ENCODE assay signal across 17 cellular contexts in the genomic region with DNA sequence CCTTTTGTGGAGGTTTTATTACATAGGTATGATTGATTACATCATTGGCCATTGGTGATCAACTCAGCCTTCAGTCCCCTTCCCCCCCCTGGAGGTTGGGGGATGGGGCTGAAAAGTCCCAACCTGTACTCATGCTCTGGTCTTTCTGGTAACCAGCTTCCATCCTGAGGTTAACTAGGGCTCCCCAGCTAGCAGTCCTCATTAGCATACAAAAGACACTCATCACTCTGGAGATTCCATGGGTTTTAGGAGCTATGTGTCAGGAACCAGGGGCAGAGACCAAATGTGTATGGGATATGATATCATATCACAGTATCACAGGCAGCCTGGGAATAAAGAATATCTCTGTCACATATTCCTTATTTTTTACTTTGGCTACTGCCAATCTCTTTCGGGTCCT. TPM values are rescaled to one million over a fixed set of nuclear protein-coding genes. Genes with fewer than 3 reads are reported as not detected.
DNase-seq lines count a peak whose midpoint lies in the region; ATAC-seq and TF ChIP-seq lines count a peak whose summit lies in the region.
"Had no signal": no experiment of that assay in that cellular context is flagged by ENCODE, and none has a peak within 500 bp of the region (broad histone marks: within the 10 kb centered on the region; RNA-seq: fewer than 3 reads in every experiment).

No MANE protein-coding gene starts in this region.

- H3K23ac ChIP-seq in mesendoderm (ENCODE audit: low read length): no peak overlapping the region

- H2BK5ac ChIP-seq in mesendoderm (ENCODE audit: low read length): no peak overlapping the region

- H3K4me1 ChIP-seq in mesendoderm (ENCODE audit: control insufficient read depth, low read depth, low read length): peaks cover 17% of the 10 kb centered on the region

- no peak overlapping the region for H2AK5ac ChIP-seq in mesendoderm (ENCODE audit: low read length)

- H3K36me3 ChIP-seq in mesendoderm (ENCODE audit: control insufficient read depth, insufficient read depth, low read length): no peaks in the 10 kb centered on the region
- H3K36me3 ChIP-seq: cardiac muscle cell, uterus had no signal

- H3K27me3 ChIP-seq in CD4-positive, alpha-beta T cell (ENCODE audit: control insufficient read depth, insufficient read depth, low read length): no peaks in the 10 kb centered on the region
- H3K27me3 ChIP-seq in mesendoderm (ENCODE audit: insufficient read depth, low read length, poor library complexity): no peaks in the 10 kb centered on the region
- H3K27me3 ChIP-seq: cardiac muscle cell, uterus had no signal

- H3K79me2 ChIP-seq in mesendoderm (ENCODE audit: control insufficient read depth, insufficient read depth, low read length): peaks cover 28% of the 10 kb centered on the region

- DNase-seq in CD4-positive, alpha-beta T cell: no peak
- DNase-seq in activated naive CD8-positive, alpha-beta T cell treated with anti-CD3 and anti-CD28 coated beads for 36 hours: peak; percentile 18
- DNase-seq in mesendoderm (peak; percentile 90), GM10266 (ENCODE audit: extremely low spot score) (no peak), NCI-H748 treated with DMSO at 0.1 percent for 48 hours (lab: John Stamatoyannopoulos, UW) (no peak)
- DNase-seq in T-helper 2 cell treated with Interferon-gamma antibody and Interleukin-4, amounts not matched to agents 5 μg/mL and 100 μg/mL, for 36 hours (ENCODE audit: low spot score): no peak
- DNase-seq: amniotic stem cell, Karpas-422, left ventricle myocardium superior, NCI-H1105, NCI-H526, uterus had no signal

- H3K4ac ChIP-seq in mesendoderm (ENCODE audit: low read depth, low read length): no peak overlapping the region

- no peak overlapping the region for H3K4me3 Mint-ChIP-seq in CD4-positive, alpha-beta T cell
- H3K4me3 Mint-ChIP-seq in activated naive CD8-positive, alpha-beta T cell treated with anti-CD3 and anti-CD28 coated beads for 36 hours: no peak overlapping the region
- H3K4me3 Mint-ChIP-seq in T-helper 2 cell treated with Interferon-gamma antibody and Interleukin-4, amounts not matched to agents 5 μg/mL and 100 μg/mL, for 36 hours: no peak overlapping the region

- WGBS in mesendoderm (ENCODE audit: extremely low coverage, insufficient coverage, low lambda C conversion rate): no CpG with 5 or more reads among the region's 1 CpG

- POLR2A ChIA-PET in CD4-positive, alpha-beta T cell (lab: Charles Lee): interaction anchor here (1.0 to 1.6 kb wide), 2 partner anchors 11 to 13 kb away, joined by 3 to 11 read pairs; partner anchors contain the start of gene CCSER2

- no peak overlapping the region for H2BK120ac ChIP-seq in mesendoderm (ENCODE audit: low read depth, low read length)

- no peak for TF ChIP-seq CTCF in CD4-positive, alpha-beta T cell (IDR thresholded peaks at IDR 0.05)
- no peak for TF ChIP-seq CTCF in GM10266 (IDR thresholded peaks at IDR 0.05; ENCODE audit: control insufficient read depth, insufficient read depth, low read depth, missing control alignments)

- no peak overlapping the region for H4K8ac ChIP-seq in mesendoderm (ENCODE audit: low read depth, low read length)

- H3K18ac ChIP-seq in mesendoderm (ENCODE audit: low read length): peak overlapping the region; percentile 64

- H3K4me2 ChIP-seq in mesendoderm (ENCODE audit: low read length): no peak overlapping the region

- H3K4me1 Mint-ChIP-seq in CD4-positive, alpha-beta T cell (ENCODE audit: low read depth): peaks cover 62% of the 10 kb centered on the region
- peaks cover 50% of the 10 kb centered on the region for H3K4me1 Mint-ChIP-seq in activated naive CD8-positive, alpha-beta T cell treated with anti-CD3 and anti-CD28 coated beads for 36 hours
- H3K4me1 Mint-ChIP-seq in T-helper 2 cell treated with Interferon-gamma antibody and Interleukin-4, amounts not matched to agents 5 μg/mL and 100 μg/mL, for 36 hours (ENCODE audit: low read depth): peaks cover 49% of the 10 kb centered on the region

- H3K27me3 Mint-ChIP-seq in CD4-positive, alpha-beta T cell: no peaks in the 10 kb centered on the region
- H3K27me3 Mint-ChIP-seq in activated naive CD8-positive, alpha-beta T cell treated with anti-CD3 and anti-CD28 coated beads for 36 hours: no peaks in the 10 kb centered on the region
- H3K27me3 Mint-ChIP-seq in T-helper 2 cell treated with Interferon-gamma antibody and Interleukin-4, amounts not matched to agents 5 μg/mL and 100 μg/mL, for 36 hours (ENCODE audit: low read depth): no peaks in the 10 kb centered on the region

- peaks cover 15% of the 10 kb centered on the region for H3K79me1 ChIP-seq in mesendoderm (ENCODE audit: low read length)

- CTCF ChIA-PET in CD4-positive, alpha-beta T cell (lab: Charles Lee): interaction anchor here (0.8 to 2.9 kb wide), 3 partner anchors 11 to 31 kb away, joined by 3 to 15 read pairs (median 5); partner anchors contain the start of gene CCSER2

- no peak for ATAC-seq in CD4-positive, alpha-beta T cell (ENCODE audit: poor library complexity)
- peak; percentile 19 for ATAC-seq in GM18511 (IDR thresholded peaks at IDR 0.05; ENCODE audit: unreplicated experiment)
- ATAC-seq: esophagus mucosa, left ventricle myocardium superior, Right ventricle myocardium inferior, sciatic nerve had no signal

- no peak overlapping the region for H4K5ac ChIP-seq in mesendoderm (ENCODE audit: low read length)

- H2BK15ac ChIP-seq in mesendoderm (replicated peaks; ENCODE audit: low read depth): no peak overlapping the region

- peaks cover 24% of the 10 kb centered on the region for H3K36me3 Mint-ChIP-seq in CD4-positive, alpha-beta T cell (ENCODE audit: low read depth)
- peaks cover 23% of the 10 kb centered on the region for H3K36me3 Mint-ChIP-seq in activated naive CD8-positive, alpha-beta T cell treated with anti-CD3 and anti-CD28 coated beads for 36 hours
- H3K36me3 Mint-ChIP-seq in T-helper 2 cell treated with Interferon-gamma antibody and Interleukin-4, amounts not matched to agents 5 μg/mL and 100 μg/mL, for 36 hours (ENCODE audit: low read depth): peaks cover 36% of the 10 kb centered on the region

- peak overlapping the region; percentile 42 for H3K27ac Mint-ChIP-seq in CD4-positive, alpha-beta T cell
- H3K27ac Mint-ChIP-seq in activated naive CD8-positive, alpha-beta T cell treated with anti-CD3 and anti-CD28 coated beads for 36 hours: peak overlapping the region; percentile 70
- no peak overlapping the region for H3K27ac Mint-ChIP-seq in T-helper 2 cell treated with Interferon-gamma antibody and Interleukin-4, amounts not matched to agents 5 μg/mL and 100 μg/mL, for 36 hours

- no peak overlapping the region for H3K4me3 ChIP-seq in mesendoderm (ENCODE audit: low read length)
- H3K4me3 ChIP-seq: cardiac muscle cell, uterus had no signal

- intact Hi-C loops in CD4-positive, alpha-beta T cell (cut with DNase I, micrococcal nuclease): no loop called here

- no peak overlapping the region for H3K56ac ChIP-seq in mesendoderm (ENCODE audit: low read length)

- H3K27ac ChIP-seq in CD4-positive, alpha-beta T cell (ENCODE audit: low read depth, low read length): no peak overlapping the region
- no peak overlapping the region for H3K27ac ChIP-seq in mesendoderm (ENCODE audit: low read depth, low read length)
- H3K27ac ChIP-seq: cardiac muscle cell, uterus had no signal

- no peaks in the 10 kb centered on the region for H3K9me3 Mint-ChIP-seq in CD4-positive, alpha-beta T cell
- H3K9me3 Mint-ChIP-seq in activated naive CD8-positive, alpha-beta T cell treated with anti-CD3 and anti-CD28 coated beads for 36 hours: no peaks in the 10 kb centered on the region
- no peaks in the 10 kb centered on the region for H3K9me3 Mint-ChIP-seq in T-helper 2 cell treated with Interferon-gamma antibody and Interleukin-4, amounts not matched to agents 5 μg/mL and 100 μg/mL, for 36 hours

- no peaks in the 10 kb centered on the region for H3K9me3 ChIP-seq in CD4-positive, alpha-beta T cell (ENCODE audit: control insufficient read depth, low read length)
- H3K9me3 ChIP-seq: uterus had no signal

- no peak overlapping the region for H3K9ac ChIP-seq in mesendoderm (ENCODE audit: low read length)

RNA-seq across cellular contexts. Expression of gene CCSER2, which starts 13.6 kb away (rescaled TPM):
- 100 to 1,000 TPM; 134 to 148 TPM for total RNA-seq in CD4-positive, alpha-beta T cell
- 10 to 100 TPM; 42.4 to 43.8 TPM for total RNA-seq in activated naive CD8-positive, alpha-beta T cell treated with anti-CD3 and anti-CD28 coated beads for 36 hours
- polyA plus RNA-seq in mesendoderm (2013, experiment 1 of 2): 26.4 TPM
- polyA plus RNA-seq in mesendoderm (2013, experiment 2 of 2): 28.3 TPM

Comparison
In these comparisons a context has a peak if more than half of its experiments do, and no peak if none do; other contexts are left out.
1. DNase-seq: peak in activated naive CD8-positive, alpha-beta T cell treated with anti-CD3 and anti-CD28 coated beads for 36 hours (single experiment) and mesendoderm (single experiment); none in CD4-positive, alpha-beta T cell (0 of 10), GM10266 (single experiment), T-helper 2 cell treated with Interferon-gamma antibody and Interleukin-4, amounts not matched to agents 5 μg/mL and 100 μg/mL, for 36 hours (single experiment) and NCI-H748 treated with DMSO at 0.1 percent for 48 hours (single experiment).